ENCODE assay signal across 8 cellular contexts in genomic region chr21:15592271-15592860, GRCh38.
DNase-seq lines count a peak whose midpoint lies in the region; ATAC-seq and TF ChIP-seq lines count a peak whose summit lies in the region.

No MANE protein-coding gene starts in this region.

- DNase-seq in AG08396 (ENCODE audit: low spot score) = peak; percentile 16
- peak; percentile 2 for DNase-seq in NCI-H446 treated with DMSO at 0.1 percent for 48 hours (lab: John Stamatoyannopoulos, UW)
- DNase-seq in brain pericyte (ENCODE audit: low read depth, low spot score) = peak; percentile 18
- DNase-seq in left lobe of liver (ENCODE audit: low spot score) = no peak
- DNase-seq in posterior cingulate gyrus = no peak
- no peak for DNase-seq in effector CD4-positive, alpha-beta T cell

- ATAC-seq in left lobe of liver (peak; percentile 77), HG03108 (IDR thresholded peaks at IDR 0.05; ENCODE audit: unreplicated experiment) (no peak)

- intact Hi-C loops in posterior cingulate gyrus (cut with DNase I) = loop anchor here (5.0 to 10.0 kb wide), 3 partner anchors 730 to 1335 kb away; no protein-coding TSS in a partner anchor

- peak; percentile 18; the same call in 1 of the 2 replicates for TF ChIP-seq CTCF in GM12874 (IDR thresholded peaks at IDR 0.05; ENCODE audit: insufficient read depth, low read depth, low read length)

Comparison
In these comparisons a context has a peak if more than half of its experiments do, and no peak if none do; other contexts are left out.
1. DNase-seq: peak in AG08396 (single experiment), NCI-H446 treated with DMSO at 0.1 percent for 48 hours (single experiment) and brain pericyte (single experiment); none in left lobe of liver (single experiment), posterior cingulate gyrus (0 of 10) and effector CD4-positive, alpha-beta T cell (single experiment).